Comparison of ENCODE assay signal across 14 cellular contexts in the genomic region with DNA sequence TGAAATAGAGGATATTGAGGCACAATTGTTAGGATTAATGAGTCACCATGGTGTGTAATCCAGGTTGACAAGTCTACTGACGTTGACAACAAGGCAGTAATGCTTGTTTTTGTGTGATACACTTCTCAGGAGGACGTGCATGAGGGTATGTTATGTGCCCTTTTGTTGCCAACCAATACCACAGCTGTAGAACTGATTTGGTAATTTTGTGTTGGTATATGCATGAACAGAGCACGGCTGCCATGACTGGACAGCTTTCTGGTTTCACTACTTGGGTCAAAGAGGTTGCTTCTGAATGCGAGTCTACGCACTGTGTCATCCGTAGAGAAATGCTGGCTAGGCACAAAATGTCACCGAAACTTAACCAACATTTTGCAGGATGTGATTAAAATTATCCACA. TPM values are rescaled to one million over a fixed set of nuclear protein-coding genes. Genes with fewer than 3 reads are reported as not detected.
DNase-seq lines count a peak whose midpoint lies in the region; ATAC-seq and TF ChIP-seq lines count a peak whose summit lies in the region.
"Had no signal": no experiment of that assay in that cellular context is flagged by ENCODE, and none has a peak within 500 bp of the region (broad histone marks: within the 10 kb centered on the region; RNA-seq: fewer than 3 reads in every experiment).

No MANE protein-coding gene starts in this region.

- peak overlapping the region; percentile 20 for H3K4me3 ChIP-seq in OCI-LY1 (ENCODE audit: low read depth, low read length, poor library complexity, severe bottlenecking)
- H3K4me3 ChIP-seq: SJSA1, upper lobe of right lung had no signal

- H3K27me3 Mint-ChIP-seq in activated CD4-positive, alpha-beta T cell treated with anti-CD3 and anti-CD28 coated beads for 36 hours, result no peaks in the 10 kb centered on the region
- H3K27me3 Mint-ChIP-seq: natural killer cell treated with Interleukin-12 subunit alpha and Interleukin-12 subunit beta and Interleukin-15 and Interleukin-18, amount 100 ng/mL, for 72 hours had no signal

- H3K9ac ChIP-seq in OCI-LY1 (ENCODE audit: low read length), result no peak overlapping the region; the same call in 1 of the 2 replicates

- intact Hi-C loops in activated CD4-positive, alpha-beta T cell treated with anti-CD3 and anti-CD28 coated beads for 36 hours (cut with DNase I, micrococcal nuclease), result loop anchor here (1.0 to 5.0 kb wide), 3 partner anchors 29 to 51 kb away; partner anchors contain the start of genes PHTF2 (in 2 of the 2) and TMEM60 (in 2 of the 2)

- POLR2A ChIA-PET in activated CD4-positive, alpha-beta T cell treated with anti-CD3 and anti-CD28 coated beads for 36 hours (lab: Charles Lee), result interaction anchor here (0.6 kb wide), 1 partner anchor 174 kb away, joined by 9 read pairs; no protein-coding TSS in a partner anchor

- no peaks in the 10 kb centered on the region for H4K20me1 ChIP-seq in OCI-LY1 (ENCODE audit: insufficient read depth, low read length)

- peak overlapping the region; percentile 71 for H3K27ac Mint-ChIP-seq in activated CD4-positive, alpha-beta T cell treated with anti-CD3 and anti-CD28 coated beads for 36 hours
- H3K27ac Mint-ChIP-seq: natural killer cell treated with Interleukin-12 subunit alpha and Interleukin-12 subunit beta and Interleukin-15 and Interleukin-18, amount 100 ng/mL, for 72 hours had no signal

- H3K27ac ChIP-seq in OCI-LY1 (ENCODE audit: low read depth, low read length, poor library complexity, severe bottlenecking), result peak overlapping the region; percentile 59
- H3K27ac ChIP-seq: SJSA1, upper lobe of right lung had no signal

- CTCF ChIA-PET in activated CD4-positive, alpha-beta T cell treated with anti-CD3 and anti-CD28 coated beads for 36 hours (lab: Charles Lee), result interaction anchor here (0.6 to 1.3 kb wide), 2 partner anchors 32 to 72 kb away, joined by 4 to 7 read pairs; partner anchors contain the start of genes PHTF2 and TMEM60

- H3K9me3 ChIP-seq in OCI-LY1 (ENCODE audit: low read length), result no peaks in the 10 kb centered on the region
- H3K9me3 ChIP-seq: SJSA1 had no signal

- H3K4me1 Mint-ChIP-seq in activated CD4-positive, alpha-beta T cell treated with anti-CD3 and anti-CD28 coated beads for 36 hours, result peaks cover 55% of the 10 kb centered on the region

- no peaks in the 10 kb centered on the region for H3F3A ChIP-seq in OCI-LY1 (ENCODE audit: insufficient read depth, low read length)

- H3K27me3 ChIP-seq in OCI-LY1 (ENCODE audit: insufficient read depth, low read length), result no peaks in the 10 kb centered on the region
- H3K27me3 ChIP-seq: SJSA1, upper lobe of right lung had no signal

- H3K4me2 ChIP-seq in OCI-LY1 (ENCODE audit: low read length), result peak overlapping the region; percentile 52

- H2AFZ ChIP-seq in OCI-LY1 (ENCODE audit: low read length), result no peak overlapping the region

- peaks cover 76% of the 10 kb centered on the region for H3K4me1 ChIP-seq in OCI-LY1 (ENCODE audit: insufficient read depth, low read length, severe bottlenecking)

- no peaks in the 10 kb centered on the region for H3K9me2 ChIP-seq in OCI-LY1 (ENCODE audit: low read depth, low read length)

- H3K79me2 ChIP-seq in OCI-LY1 (ENCODE audit: insufficient read depth, low read length), result peaks cover 34% of the 10 kb centered on the region

- no peak overlapping the region for H3K4me3 Mint-ChIP-seq in activated CD4-positive, alpha-beta T cell treated with anti-CD3 and anti-CD28 coated beads for 36 hours
- H3K4me3 Mint-ChIP-seq: immature natural killer cell; natural killer cell treated with Interleukin-12 subunit alpha and Interleukin-12 subunit beta and Interleukin-15 and Interleukin-18, amount 100 ng/mL, for 72 hours had no signal

- TF ChIP-seq CTCF in OCI-LY1 (IDR thresholded peaks at IDR 0.05; ENCODE audit: low read length), result no peak

- H3K36me3 Mint-ChIP-seq in activated CD4-positive, alpha-beta T cell treated with anti-CD3 and anti-CD28 coated beads for 36 hours (ENCODE audit: low read depth), result peaks cover 7% of the 10 kb centered on the region
- H3K36me3 Mint-ChIP-seq: immature natural killer cell; natural killer cell treated with Interleukin-12 subunit alpha and Interleukin-12 subunit beta and Interleukin-15 and Interleukin-18, amount 100 ng/mL, for 72 hours had no signal

- peak; percentile 77 for ATAC-seq in activated CD4-positive, alpha-beta T cell treated with anti-CD3 and anti-CD28 coated beads for 36 hours
- ATAC-seq in HG03175 (IDR thresholded peaks at IDR 0.05; ENCODE audit: unreplicated experiment), result no peak
- ATAC-seq: natural killer cell treated with Interleukin-12 subunit alpha and Interleukin-12 subunit beta and Interleukin-15 and Interleukin-18, amount 100 ng/mL, for 72 hours; upper lobe of right lung had no signal

- no peaks in the 10 kb centered on the region for H3K36me3 ChIP-seq in OCI-LY1 (ENCODE audit: insufficient read depth, low read length)
- H3K36me3 ChIP-seq: SJSA1, upper lobe of right lung had no signal

- H3K9me3 Mint-ChIP-seq in activated CD4-positive, alpha-beta T cell treated with anti-CD3 and anti-CD28 coated beads for 36 hours (ENCODE audit: low read depth), result peaks cover under 1% of the 10 kb centered on the region
- H3K9me3 Mint-ChIP-seq: immature natural killer cell; natural killer cell treated with Interleukin-12 subunit alpha and Interleukin-12 subunit beta and Interleukin-15 and Interleukin-18, amount 100 ng/mL, for 72 hours had no signal

- peak; percentile 66 for DNase-seq in activated CD4-positive, alpha-beta T cell treated with anti-CD3 and anti-CD28 coated beads for 36 hours
- DNase-seq in activated CD4-positive, alpha-beta T cell treated with anti-CD3 and anti-CD28 coated beads for 1 hour, result no peak
- peak; percentile 7 for DNase-seq in activated effector memory CD4-positive, alpha-beta T cell treated with Interleukin-2 at 50 U/mL for 16 hours
- DNase-seq in stimulated activated CD4-positive, alpha-beta T cell treated with anti-CD3 and anti-CD28 coated beads, Interleukin-15, amount 100 ng/mL, for 24 hours, result peak; percentile 56
- no peak for DNase-seq in iPS-NIHi11 (ENCODE audit: low spot score)
- no peak for DNase-seq in GM03348 (ENCODE audit: low spot score)
- DNase-seq: amygdala, immature natural killer cell, NCI-H524, upper lobe of right lung had no signal

RNA-seq across cellular contexts. Expression of gene PHTF2, which starts 32.9 kb away (rescaled TPM):
- total RNA-seq in activated CD4-positive, alpha-beta T cell treated with anti-CD3 and anti-CD28 coated beads for 36 hours, result 10 to 100 TPM; 25.5 to 26.7 TPM

RNA-seq across cellular contexts. Expression of gene TMEM60, which starts 33.2 kb away (rescaled TPM):
- total RNA-seq in activated CD4-positive, alpha-beta T cell treated with anti-CD3 and anti-CD28 coated beads for 36 hours, result 10 to 100 TPM in 1 of 2 experiments, 1 to 10 TPM in 1; 7.9 to 10.1 TPM

Comparison
In these comparisons a context has a peak if more than half of its experiments do, and no peak if none do; other contexts are left out.
1. DNase-seq: peak in activated CD4-positive, alpha-beta T cell treated with anti-CD3 and anti-CD28 coated beads for 36 hours (single experiment), activated effector memory CD4-positive, alpha-beta T cell treated with Interleukin-2 at 50 U/mL for 16 hours (single experiment) and stimulated activated CD4-positive, alpha-beta T cell treated with anti-CD3 and anti-CD28 coated beads, Interleukin-15, amount 100 ng/mL, for 24 hours (single experiment); none in activated CD4-positive, alpha-beta T cell treated with anti-CD3 and anti-CD28 coated beads for 1 hour (single experiment), iPS-NIHi11 (single experiment) and GM03348 (single experiment).